ENCODE assay signal across 19 cellular contexts in genomic region chr6:57207872-57208271, GRCh38. TPM values are rescaled to one million over a fixed set of nuclear protein-coding genes. Genes with fewer than 3 reads are reported as not detected.
A peak's percentile ranks its signal among the peaks of the same experiment; 100 is the strongest.
DNase-seq lines count a peak whose midpoint lies in the region; ATAC-seq, FAIRE-seq and TF ChIP-seq lines count a peak whose summit lies in the region.
"Had no signal": no experiment of that assay in that cellular context is flagged by ENCODE, and none has a peak within 500 bp of the region (broad histone marks: within the 10 kb centered on the region; RNA-seq: fewer than 3 reads in every experiment).

No MANE protein-coding gene starts in this region.

- H4K20me1 ChIP-seq in GM12878 (ENCODE audit: control insufficient read depth, insufficient read depth) = no peaks in the 10 kb centered on the region

- RAD21 ChIA-PET in GM12878 (lab: Charles Lee; ENCODE audit: unreplicated experiment) = interaction anchor here (0.7 kb wide), 1 partner anchor 9 kb away, joined by 3 read pairs; no protein-coding TSS in a partner anchor

- H3K9me3 ChIP-seq in GM12878 (replicated peaks; ENCODE audit: control insufficient read depth, insufficient read depth, low read length) = no peaks in the 10 kb centered on the region
- H3K9me3 ChIP-seq: MG63 had no signal

- H3K27ac ChIP-seq in GM12878 (ENCODE audit: control insufficient read depth, insufficient read depth) = no peak overlapping the region
- H3K27ac ChIP-seq: C4-2B had no signal

- DNase-seq in activated T-cell treated with anti-CD3 and anti-CD28 coated beads, Interleukin-2, amount 50 U/mL, for 72 hours = no peak
- no peak for DNase-seq in activated T-cell treated with anti-CD3 and anti-CD28 coated beads, Interleukin-2, amount 50 U/mL, for 1 hour
- DNase-seq in LHCN-M2 (ENCODE audit: low read depth) (peak; percentile 19), GM12878 (ENCODE audit: low read depth, low spot score) (no peak), activated gamma-delta T cell (lab: John Stamatoyannopoulos, UW) (no peak), kidney tubule cell (ENCODE audit: low spot score) (no peak)
- no peak for DNase-seq in stimulated activated naive CD8-positive, alpha-beta T cell treated with anti-CD3 and anti-CD28 coated beads, Interleukin-15, Interleukin-2, amounts not matched to agents 100 U/mL and 50 U/mL, for 24 hours
- no peak for DNase-seq in activated CD8-positive, alpha-beta memory T cell treated with anti-CD3 and anti-CD28 coated beads, Interleukin-2, amount 10 ng/mL, durations not matched to agents 7 days and 5 days
- DNase-seq: GF-D8, H9, MG63, NCI-H1092, NCI-H1694, NCI-H2107, NCI-H345, NCI-H526 treated with DMSO at 0.1 percent for 48 hours, SHP77 had no signal

- H3K4me3 ChIP-seq in GM12878 = no peak overlapping the region
- H3K4me3 ChIP-seq: MG63 had no signal

- no peak for TF ChIP-seq CTCF in GM12878 (IDR thresholded peaks at IDR 0.05 in 2 of 3, conservative IDR thresholded peaks at IDR 0.05 in 1 of 3; ENCODE audit: control insufficient read depth in 2 of 3, extremely low read depth in 1 of 3, insufficient read depth in 1 of 3, low read depth in 3 of 3, low read length in 3 of 3)

- CTCF ChIA-PET in GM12878 (lab: Yijun Ruan, JAX) = interaction anchor here (1.9 kb wide), 1 partner anchor 11 kb away, joined by 4 read pairs; no protein-coding TSS in a partner anchor
- CTCF ChIA-PET in activated CD8-positive, alpha-beta memory T cell treated with anti-CD3 and anti-CD28 coated beads, Interleukin-2, amount 10 ng/mL, durations not matched to agents 7 days and 5 days (lab: Charles Lee) = interaction anchor here (1.4 kb wide), 1 partner anchor 14 kb away, joined by 4 read pairs; no protein-coding TSS in a partner anchor

- no peak overlapping the region for H3K9ac ChIP-seq in GM12878 (ENCODE audit: control insufficient read depth, insufficient read depth, low read length)

- intact Hi-C loops in GM12878 (cut with micrococcal nuclease; ENCODE audit: unreplicated experiment) = no loop called here

- H3K27ac Mint-ChIP-seq in activated T-cell treated with anti-CD3 and anti-CD28 coated beads, Interleukin-2, amount 50 U/mL, for 72 hours = peak overlapping the region; percentile 62
- no peak overlapping the region for H3K27ac Mint-ChIP-seq in activated CD8-positive, alpha-beta memory T cell treated with anti-CD3 and anti-CD28 coated beads, Interleukin-2, amount 10 ng/mL, durations not matched to agents 7 days and 5 days

- ATAC-seq in activated T-cell treated with anti-CD3 and anti-CD28 coated beads, Interleukin-2, amount 50 U/mL, for 72 hours (replicated peaks in 1 of 2) = peak; percentile 85 to 89
- peak; percentile 35; the same call in 2 of the 3 replicates for ATAC-seq in GM12878
- peak; percentile 43 for ATAC-seq in stimulated activated naive CD8-positive, alpha-beta T cell treated with anti-CD3 and anti-CD28 coated beads, Interleukin-15, Interleukin-2, amounts not matched to agents 100 U/mL and 50 U/mL, for 24 hours
- no peak for ATAC-seq in activated CD8-positive, alpha-beta memory T cell treated with anti-CD3 and anti-CD28 coated beads, Interleukin-2, amount 10 ng/mL, durations not matched to agents 7 days and 5 days
- ATAC-seq: HepG2 had no signal

- TF ChIP-seq RAD21 in GM12878 (IDR thresholded peaks at IDR 0.05; ENCODE audit: insufficient read depth, low read depth, low read length) = no peak

- POLR2A ChIA-PET in GM12878 (lab: Charles Lee) = interaction anchor here (0.9 kb wide), 1 partner anchor 9 kb away, joined by 3 read pairs; no protein-coding TSS in a partner anchor

- SMC1A ChIA-PET in GM12878 (lab: Charles Lee; ENCODE audit: uncharacterized antibody, unreplicated experiment) = interaction anchor here (0.9 to 1.2 kb wide), 2 partner anchors 9 to 32 kb away, joined by 3 read pairs; no protein-coding TSS in a partner anchor

- no peak overlapping the region for H2AFZ ChIP-seq in GM12878 (ENCODE audit: control insufficient read depth, low read depth, low read length)

- H3K27me3 Mint-ChIP-seq in activated T-cell treated with anti-CD3 and anti-CD28 coated beads, Interleukin-2, amount 50 U/mL, for 72 hours (ENCODE audit: low read depth) = no peaks in the 10 kb centered on the region
- H3K27me3 Mint-ChIP-seq in activated CD8-positive, alpha-beta memory T cell treated with anti-CD3 and anti-CD28 coated beads, Interleukin-2, amount 10 ng/mL, durations not matched to agents 7 days and 5 days = no peaks in the 10 kb centered on the region

- no peaks in the 10 kb centered on the region for H3K36me3 Mint-ChIP-seq in activated T-cell treated with anti-CD3 and anti-CD28 coated beads, Interleukin-2, amount 50 U/mL, for 72 hours (ENCODE audit: insufficient read depth in 2 of 2)
- H3K36me3 Mint-ChIP-seq in activated CD8-positive, alpha-beta memory T cell treated with anti-CD3 and anti-CD28 coated beads, Interleukin-2, amount 10 ng/mL, durations not matched to agents 7 days and 5 days = peaks cover 1% of the 10 kb centered on the region

- no peak overlapping the region for H3K4me2 ChIP-seq in GM12878 (ENCODE audit: control insufficient read depth, insufficient read depth)

- in situ Hi-C loops in GM12878 (cut with MboI) = no loop called here

- H3K9me3 Mint-ChIP-seq in activated T-cell treated with anti-CD3 and anti-CD28 coated beads, Interleukin-2, amount 50 U/mL, for 72 hours = no peaks in the 10 kb centered on the region
- no peaks in the 10 kb centered on the region for H3K9me3 Mint-ChIP-seq in activated CD8-positive, alpha-beta memory T cell treated with anti-CD3 and anti-CD28 coated beads, Interleukin-2, amount 10 ng/mL, durations not matched to agents 7 days and 5 days (ENCODE audit: low read depth)
- H3K9me3 Mint-ChIP-seq: H9 had no signal

- H3K4me1 Mint-ChIP-seq in activated T-cell treated with anti-CD3 and anti-CD28 coated beads, Interleukin-2, amount 50 U/mL, for 72 hours (ENCODE audit: low read depth) = peaks cover 32% of the 10 kb centered on the region
- H3K4me1 Mint-ChIP-seq in activated CD8-positive, alpha-beta memory T cell treated with anti-CD3 and anti-CD28 coated beads, Interleukin-2, amount 10 ng/mL, durations not matched to agents 7 days and 5 days = peaks cover 18% of the 10 kb centered on the region

- WGBS in GM12878 (ENCODE audit: insufficient coverage, insufficient replicate concordance, low lambda C conversion rate, missing lambda C conversion rate) = 97% methylated on average over 4 of the region's 4 CpGs

- H3K79me2 ChIP-seq in GM12878 (ENCODE audit: control insufficient read depth, insufficient read depth, low read length) = no peaks in the 10 kb centered on the region; the same call in 1 of the 2 replicates

- TF ChIP-seq EP300 in GM12878 (IDR thresholded peaks at IDR 0.05; ENCODE audit: borderline replicate concordance in 1 of 2, control insufficient read depth in 1 of 2, low read depth in 2 of 2, low read length in 2 of 2) = no peak

- FAIRE-seq in GM12878 (lab: Jason Lieb, UNC) = peak; percentile 27
- FAIRE-seq: HepG2 had no signal

- no peak for TF ChIP-seq POLR2A in GM12878 (IDR thresholded peaks at IDR 0.05; ENCODE audit: low read depth, low read length)

- peak overlapping the region; percentile 20 to 46 for H3K4me3 Mint-ChIP-seq in activated T-cell treated with anti-CD3 and anti-CD28 coated beads, Interleukin-2, amount 50 U/mL, for 72 hours
- no peak overlapping the region for H3K4me3 Mint-ChIP-seq in activated CD8-positive, alpha-beta memory T cell treated with anti-CD3 and anti-CD28 coated beads, Interleukin-2, amount 10 ng/mL, durations not matched to agents 7 days and 5 days
- H3K4me3 Mint-ChIP-seq: H9 had no signal

- no TSS peak for BruUV-seq in GM12878 (replicated peaks; lab: Mats Ljungman, UMichigan)

- no peaks in the 10 kb centered on the region for H3K4me1 ChIP-seq in GM12878 (ENCODE audit: control insufficient read depth, insufficient read depth, low read length)

- no peaks in the 10 kb centered on the region; a peak in 1 of 4 replicates for H3K36me3 ChIP-seq in GM12878 (ENCODE audit: control insufficient read depth in 2 of 2, insufficient read depth in 2 of 2, low read length in 1 of 2)

- H3K27me3 ChIP-seq in GM12878 (replicated peaks in 1 of 2; ENCODE audit: control insufficient read depth in 2 of 2, insufficient read depth in 2 of 2, low read length in 1 of 2) = no peaks in the 10 kb centered on the region
- H3K27me3 ChIP-seq: MG63 had no signal

RNA-seq across cellular contexts. Expression of gene RAB23, which starts 14.2 kb away (rescaled TPM):
- 1 to 10 TPM; 2.0 to 2.2 TPM for total RNA-seq in activated T-cell treated with anti-CD3 and anti-CD28 coated beads, Interleukin-2, amount 50 U/mL, for 72 hours
- total RNA-seq in LHCN-M2 (2014; rRNA removed) (37.0 and 39.8 TPM in 2 replicates), GM12878 (2014; rRNA removed) (4.0 and 4.5 TPM in 2 replicates), GM12878 (2014; rRNA removed; fragmentation: Illumina TruSeq; extraction: Trizol) (4.7 and 4.9 TPM in 2 replicates), GM12878 (2021) (3.2 and 3.6 TPM in 2 replicates)
- polyA plus RNA-seq in LHCN-M2 (2012) = 10.4 TPM
- total RNA-seq in GM12878 (2013; cell fraction: nucleolus; rRNA removed) = 4.0 and 4.5 TPM in 2 replicates
- polyA plus RNA-seq in GM12878 (2011; ENCODE audit: low read depth) = 0.38 TPM
- polyA plus RNA-seq in GM12878 (2011; rRNA removed) (6.0 and 10.0 TPM in 2 replicates), GM12878 (2014; fragmentation: Illumina TruSeq; extraction: Trizol) (4.9 and 8.0 TPM in 2 replicates), GM12878 (2014; fragmentation: Nextera tagmentation; extraction: Ambion mirVana) (1 to 10 TPM in 1 of 2 experiments, under 1 TPM in 1; 0.80 to 1.3 TPM), GM12878 (2014; rRNA removed) (2.3 and 3.0 TPM in 2 replicates), GM12878 (2016; fragmentation: Nextera tagmentation; extraction: Ambion mirVana) (1 to 10 TPM; 2.8 to 3.0 TPM)
- polyA plus RNA-seq in GM12878 (2011; cell fraction: cytosol; rRNA removed) = 1.4 and 2.0 TPM in 2 replicates
- polyA plus RNA-seq in GM12878 (2011; cell fraction: nucleus; rRNA removed) = 2.3 and 2.7 TPM in 2 replicates
- polyA plus RNA-seq in GM12878 (2012) = 0.66 and 1.7 TPM in 2 replicates
- 2.4 and 3.7 TPM in 2 replicates for polyA minus RNA-seq in GM12878 (2011; rRNA and poly(A)+ RNA removed)
- polyA minus RNA-seq in GM12878 (2011; cell fraction: cytosol; rRNA and poly(A)+ RNA removed) = 1.9 and 3.0 TPM in 2 replicates
- 1.8 and 3.4 TPM in 2 replicates for polyA minus RNA-seq in GM12878 (2011; cell fraction: nucleus; rRNA and poly(A)+ RNA removed)
- total RNA-seq in activated CD8-positive, alpha-beta memory T cell treated with anti-CD3 and anti-CD28 coated beads, Interleukin-2, amount 10 ng/mL, durations not matched to agents 7 days and 5 days = 1 to 10 TPM; 3.3 to 3.9 TPM

RNA-seq across cellular contexts. Expression of gene BAG2, which starts 35.7 kb away (rescaled TPM):
- 1 to 10 TPM; 5.5 to 5.8 TPM for total RNA-seq in activated T-cell treated with anti-CD3 and anti-CD28 coated beads, Interleukin-2, amount 50 U/mL, for 72 hours
- total RNA-seq in LHCN-M2 (2014; rRNA removed) (16.3 and 19.6 TPM in 2 replicates), GM12878 (2014; rRNA removed) (7.9 and 9.4 TPM in 2 replicates), GM12878 (2014; rRNA removed; fragmentation: Illumina TruSeq; extraction: Trizol) (10.9 and 11.8 TPM in 2 replicates), GM12878 (2021) (8.8 and 9.2 TPM in 2 replicates)
- polyA plus RNA-seq in LHCN-M2 (2012) = 5.2 TPM
- 17.6 and 19.4 TPM in 2 replicates for total RNA-seq in GM12878 (2013; cell fraction: nucleolus; rRNA removed)
- 1.7 TPM for polyA plus RNA-seq in GM12878 (2011; ENCODE audit: low read depth)
- polyA plus RNA-seq in GM12878 (2011; rRNA removed) (8.3 and 11.5 TPM in 2 replicates), GM12878 (2014; fragmentation: Illumina TruSeq; extraction: Trizol) (8.8 and 10.1 TPM in 2 replicates), GM12878 (2014; fragmentation: Nextera tagmentation; extraction: Ambion mirVana) (10 to 100 TPM in 1 of 2 experiments, 1 to 10 TPM in 1; 8.9 to 10.8 TPM), GM12878 (2014; rRNA removed) (7.1 and 7.7 TPM in 2 replicates), GM12878 (2016; fragmentation: Nextera tagmentation; extraction: Ambion mirVana) (10 to 100 TPM; 16.1 to 17.6 TPM)
- 2.5 and 2.7 TPM in 2 replicates for polyA plus RNA-seq in GM12878 (2011; cell fraction: cytosol; rRNA removed)
- 2.4 and 3.0 TPM in 2 replicates for polyA plus RNA-seq in GM12878 (2011; cell fraction: nucleus; rRNA removed)
- polyA plus RNA-seq in GM12878 (2012) = 4.5 TPM in 2 replicates
- 3.3 and 4.5 TPM in 2 replicates for polyA minus RNA-seq in GM12878 (2011; rRNA and poly(A)+ RNA removed)
- polyA minus RNA-seq in GM12878 (2011; cell fraction: cytosol; rRNA and poly(A)+ RNA removed) = 2.1 and 2.3 TPM in 2 replicates
- 4.8 and 9.9 TPM in 2 replicates for polyA minus RNA-seq in GM12878 (2011; cell fraction: nucleus; rRNA and poly(A)+ RNA removed)
- total RNA-seq in activated CD8-positive, alpha-beta memory T cell treated with anti-CD3 and anti-CD28 coated beads, Interleukin-2, amount 10 ng/mL, durations not matched to agents 7 days and 5 days = 10 to 100 TPM in 1 of 2 experiments, 1 to 10 TPM in 1; 9.6 to 10.3 TPM
